Comparison of ENCODE assay signal across 19 cellular contexts in genomic region chr10:35505241-35505873, GRCh38.
"Had no signal": no experiment of that assay in that cellular context is flagged by ENCODE, and none has a peak within 500 bp of the region (broad histone marks: within the 10 kb centered on the region; RNA-seq: fewer than 3 reads in every experiment).

No MANE protein-coding gene starts in this region.

- H3K27me3 ChIP-seq: foreskin keratinocyte, testis, tibial nerve had no signal

- ATAC-seq: foreskin keratinocyte; left ventricle myocardium superior; naive thymus-derived CD4-positive, alpha-beta T cell; sciatic nerve; stimulated activated naive B cell treated with anti-CD40 and anti-IgM and Interleukin-4, amounts not matched to agents 10 μg/mL and 1 μg/mL and 100 μg/mL, for 72 hours; stimulated activated naive CD8-positive, alpha-beta T cell treated with anti-CD3 and anti-CD28 coated beads, Interleukin-15, amount 100 ng/mL, for 72 hours had no signal

- H3K27ac ChIP-seq: foreskin keratinocyte, testis, tibial nerve had no signal

- H3K4me1 ChIP-seq: foreskin keratinocyte, testis, tibial nerve had no signal

- DNase-seq: cerebellar nuclear complex; erythroblast; foreskin keratinocyte; head of caudate nucleus; hippocampal formation; left ventricle myocardium superior; mesenchymal stem cell; naive thymus-derived CD4-positive, alpha-beta T cell; nephron progenitor cell; posterior cingulate gyrus; stimulated activated CD4-positive, alpha-beta T cell treated with anti-CD3 and anti-CD28 coated beads, Interleukin-2, amount 100 ng/mL, for 24 hours; stimulated activated CD4-positive, alpha-beta T cell treated with anti-CD3 and anti-CD28 coated beads, Interleukin-4, amount 100 ng/mL, for 4 hours; stimulated activated naive B cell treated with anti-CD40 and anti-IgM and Interleukin-4, amounts not matched to agents 10 μg/mL and 1 μg/mL and 100 μg/mL, for 72 hours; stimulated activated naive CD8-positive, alpha-beta T cell treated with anti-CD3 and anti-CD28 coated beads, Interleukin-15, amount 100 ng/mL, for 72 hours; testis had no signal

- FAIRE-seq: colon had no signal

- H3K4me3 ChIP-seq: lung, testis, tibial nerve had no signal

- H3K9me3 ChIP-seq: testis, tibial nerve had no signal
